12 cellular contexts compared by ENCODE assay signal in the genomic region with DNA sequence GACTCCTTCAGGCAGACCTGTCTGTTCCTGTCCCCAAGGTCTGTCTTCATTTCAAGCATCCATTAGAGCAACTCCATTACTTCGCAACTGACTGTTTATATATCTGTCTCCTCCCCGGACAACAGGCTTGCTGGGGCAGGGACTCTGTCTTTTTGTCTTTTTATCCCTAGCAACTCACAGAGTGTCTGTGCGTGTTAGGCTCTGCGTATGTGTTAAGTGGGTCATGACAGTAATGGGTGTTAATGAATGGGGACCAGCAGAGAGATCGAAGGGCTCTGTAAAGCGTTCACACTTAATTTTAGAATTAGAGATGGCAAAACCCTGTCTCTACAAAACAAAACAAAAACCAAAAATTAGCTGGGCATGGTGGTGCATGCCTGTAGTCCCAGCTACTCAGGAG. TPM values are rescaled to one million over a fixed set of nuclear protein-coding genes. Genes with fewer than 3 reads are reported as not detected.
DNase-seq lines count a peak whose midpoint lies in the region; ATAC-seq, FAIRE-seq and TF ChIP-seq lines count a peak whose summit lies in the region.
"Had no signal": no experiment of that assay in that cellular context is flagged by ENCODE, and none has a peak within 500 bp of the region (broad histone marks: within the 10 kb centered on the region; RNA-seq: fewer than 3 reads in every experiment).

No MANE protein-coding gene starts in this region.

- H3K9me3 Mint-ChIP-seq in activated CD8-positive, alpha-beta memory T cell treated with anti-CD3 and anti-CD28 coated beads, Interleukin-2, amount 10 ng/mL, durations not matched to agents 7 days and 5 days (ENCODE audit: low read depth), result peaks cover 6% of the 10 kb centered on the region
- H3K9me3 Mint-ChIP-seq in T-cell, result peaks cover 4 to 16% (median 5%) of the 10 kb centered on the region in 3 donors

- dilution Hi-C loops in endothelial cell of umbilical vein (cut with MboI; ENCODE audit: extremely low pct_ligation_motif_present, low sequenced_read_pairs), result no loop called here

- H3K4me1 Mint-ChIP-seq in activated CD8-positive, alpha-beta memory T cell treated with anti-CD3 and anti-CD28 coated beads, Interleukin-2, amount 10 ng/mL, durations not matched to agents 7 days and 5 days, result peaks cover 31% of the 10 kb centered on the region
- peaks cover 51 to 68% (median 60%) of the 10 kb centered on the region in 3 donors for H3K4me1 Mint-ChIP-seq in T-cell

- H3K36me3 Mint-ChIP-seq in activated CD8-positive, alpha-beta memory T cell treated with anti-CD3 and anti-CD28 coated beads, Interleukin-2, amount 10 ng/mL, durations not matched to agents 7 days and 5 days, result peaks cover 78% of the 10 kb centered on the region
- peaks cover 62% of the 10 kb centered on the region for H3K36me3 Mint-ChIP-seq in T-cell

- peak overlapping the region; percentile 47 for H3K27ac Mint-ChIP-seq in activated CD8-positive, alpha-beta memory T cell treated with anti-CD3 and anti-CD28 coated beads, Interleukin-2, amount 10 ng/mL, durations not matched to agents 7 days and 5 days
- H3K27ac Mint-ChIP-seq in T-cell, result peak overlapping the region; percentile 76 to 93

- WGBS in smooth muscle cell (ENCODE audit: low lambda C conversion rate), result 59% methylated on average over 6 of the region's 6 CpGs

- H4K20me1 ChIP-seq in endothelial cell of umbilical vein (replicated peaks; ENCODE audit: control insufficient read depth, extremely low read depth, insufficient read depth, low read length), result no peaks in the 10 kb centered on the region
- no peaks in the 10 kb centered on the region for H4K20me1 ChIP-seq in smooth muscle cell (ENCODE audit: low read depth)

- BruUV-seq in endothelial cell of umbilical vein (replicated peaks; lab: Mats Ljungman, UMichigan), result no TSS peak

- H3K27me3 ChIP-seq in endothelial cell of umbilical vein (ENCODE audit: control insufficient read depth in 2 of 2, insufficient read depth in 2 of 2, low read length in 2 of 2), result no peaks in the 10 kb centered on the region
- H3K27me3 ChIP-seq in smooth muscle cell (ENCODE audit: low read depth), result no peaks in the 10 kb centered on the region

- POLR2A ChIA-PET in T-cell (lab: Charles Lee), result no interaction called here
- POLR2A ChIA-PET in endothelial cell of umbilical vein (lab: Charles Lee), result no interaction called here

- H3K4me3 Mint-ChIP-seq in activated CD8-positive, alpha-beta memory T cell treated with anti-CD3 and anti-CD28 coated beads, Interleukin-2, amount 10 ng/mL, durations not matched to agents 7 days and 5 days, result no peak overlapping the region
- H3K4me3 Mint-ChIP-seq in T-cell, result peak overlapping the region in 1 of 3 donors; percentile 28

- H3K27ac ChIP-seq in endothelial cell of umbilical vein (ENCODE audit: insufficient read depth, low read depth, low read length), result peak overlapping the region; percentile 80
- H3K27ac ChIP-seq in smooth muscle cell (ENCODE audit: low read depth), result peak overlapping the region; percentile 90
- H3K27ac ChIP-seq: heart right ventricle had no signal

- no peaks in the 10 kb centered on the region for H3F3A ChIP-seq in smooth muscle cell (ENCODE audit: low read depth)

- TF ChIP-seq POLR2A in endothelial cell of umbilical vein (IDR thresholded peaks at IDR 0.05; ENCODE audit: low read depth, low read length), result no peak

- no peak for TF ChIP-seq CTCF in endothelial cell of umbilical vein (IDR thresholded peaks at IDR 0.05; ENCODE audit: extremely low read depth in 1 of 2, insufficient read depth in 1 of 2, low read depth in 1 of 2, low read length in 2 of 2)
- TF ChIP-seq CTCF in smooth muscle cell (IDR thresholded peaks at IDR 0.05; ENCODE audit: borderline replicate concordance, insufficient read depth, poor library complexity, severe bottlenecking), result no peak

- H3K9me1 ChIP-seq in endothelial cell of umbilical vein (replicated peaks; ENCODE audit: control insufficient read depth, extremely low read depth, insufficient read depth, low read length), result no peaks in the 10 kb centered on the region

- H3K4me2 ChIP-seq in endothelial cell of umbilical vein (ENCODE audit: insufficient read depth, low read length) (no peak overlapping the region), smooth muscle cell (peak overlapping the region; percentile 84)

- peak overlapping the region; percentile 40 for H2AFZ ChIP-seq in endothelial cell of umbilical vein (ENCODE audit: low read depth, low read length)
- peak overlapping the region; percentile 73 for H2AFZ ChIP-seq in smooth muscle cell (ENCODE audit: low read depth)

- H3K9ac ChIP-seq in endothelial cell of umbilical vein (replicated peaks; ENCODE audit: extremely low read depth, insufficient read depth, low read length), result peak overlapping the region; percentile 15
- no peak overlapping the region for H3K9ac ChIP-seq in smooth muscle cell (ENCODE audit: low read depth)

- DNase-seq in activated CD8-positive, alpha-beta memory T cell treated with anti-CD3 and anti-CD28 coated beads, Interleukin-2, amount 10 ng/mL, durations not matched to agents 7 days and 5 days, result no peak
- no peak for DNase-seq in activated CD8-positive, alpha-beta memory T cell treated with anti-CD3 and anti-CD28 coated beads for 24 hours
- no peak for DNase-seq in T-cell
- DNase-seq in endothelial cell of umbilical vein (ENCODE audit: low read depth, low spot score), result no peak
- DNase-seq in smooth muscle cell (lab: John Stamatoyannopoulos, UW; ENCODE audit: unreplicated experiment), result no peak
- no peak for DNase-seq in stimulated activated CD4-positive, alpha-beta T cell treated with anti-CD3 and anti-CD28 coated beads, Interleukin-2, amount 100 ng/mL, for 24 hours
- no peak for DNase-seq in hepatic stellate cell (ENCODE audit: low spot score)
- no peak for DNase-seq in AG20443 (ENCODE audit: low spot score)
- DNase-seq: heart right ventricle, left ventricle myocardium superior, NCI-H1417 treated with DMSO at 0.1 percent for 48 hours, NCI-H526 treated with DMSO at 0.1 percent for 48 hours had no signal

- H3K79me2 ChIP-seq in endothelial cell of umbilical vein (ENCODE audit: control insufficient read depth, insufficient read depth, low read length), result peaks cover 15% of the 10 kb centered on the region
- no peaks in the 10 kb centered on the region for H3K79me2 ChIP-seq in smooth muscle cell (ENCODE audit: low read depth)

- no peaks in the 10 kb centered on the region for H3K27me3 Mint-ChIP-seq in activated CD8-positive, alpha-beta memory T cell treated with anti-CD3 and anti-CD28 coated beads, Interleukin-2, amount 10 ng/mL, durations not matched to agents 7 days and 5 days
- no peaks in the 10 kb centered on the region for H3K27me3 Mint-ChIP-seq in T-cell

- intact Hi-C loops in endothelial cell of umbilical vein (cut with micrococcal nuclease), result no loop called here

- H3K4me1 ChIP-seq in endothelial cell of umbilical vein (ENCODE audit: control insufficient read depth, extremely low read depth, insufficient read depth, low read length), result peaks cover 22% of the 10 kb centered on the region
- peaks cover 12% of the 10 kb centered on the region for H3K4me1 ChIP-seq in smooth muscle cell (ENCODE audit: low read depth)

- H3K9me3 ChIP-seq in endothelial cell of umbilical vein (replicated peaks; ENCODE audit: control insufficient read depth, insufficient read depth, low read length), result no peaks in the 10 kb centered on the region
- no peaks in the 10 kb centered on the region for H3K9me3 ChIP-seq in smooth muscle cell (replicated peaks; ENCODE audit: low read depth)

- CTCF ChIA-PET in activated CD8-positive, alpha-beta memory T cell treated with anti-CD3 and anti-CD28 coated beads, Interleukin-2, amount 10 ng/mL, durations not matched to agents 7 days and 5 days (lab: Charles Lee), result interaction anchor here (0.7 to 0.9 kb wide), 2 partner anchors 149 to 837 kb away, joined by 3 to 5 read pairs; no protein-coding TSS in a partner anchor
- CTCF ChIA-PET in T-cell (lab: Charles Lee) (no interaction called here), endothelial cell of umbilical vein (lab: Charles Lee) (interaction anchor here (0.6 to 1.6 kb wide), 3 partner anchors 9 to 92 kb away, joined by 3 to 5 read pairs (median 3); no protein-coding TSS in a partner anchor)

- H3K36me3 ChIP-seq in endothelial cell of umbilical vein (ENCODE audit: control insufficient read depth in 2 of 2, extremely low read depth in 1 of 2, insufficient read depth in 2 of 2, low read length in 2 of 2) (no peaks in the 10 kb centered on the region), smooth muscle cell (ENCODE audit: low read depth) (no peaks in the 10 kb centered on the region)
- H3K36me3 ChIP-seq: heart right ventricle had no signal

- FAIRE-seq in endothelial cell of umbilical vein (lab: Jason Lieb, UNC), result no peak

- ATAC-seq in activated CD8-positive, alpha-beta memory T cell treated with anti-CD3 and anti-CD28 coated beads, Interleukin-2, amount 10 ng/mL, durations not matched to agents 7 days and 5 days, result no peak
- no peak for ATAC-seq in T-cell (replicated peaks in 1 of 4)
- ATAC-seq: left ventricle myocardium superior had no signal

- no peak overlapping the region for H3K4me3 ChIP-seq in endothelial cell of umbilical vein (replicated peaks in 1 of 3; ENCODE audit: insufficient read depth in 1 of 3, low read depth in 1 of 3, low read length in 3 of 3)
- no peak overlapping the region for H3K4me3 ChIP-seq in smooth muscle cell
- H3K4me3 ChIP-seq: heart right ventricle had no signal

TF ChIP-seq in endothelial cell of umbilical vein, 7 proteins besides CTCF, POLR2A, EP300 and RAD21 (continues in another document):
- TF ChIP-seq GATA2 (IDR thresholded peaks at IDR 0.05; ENCODE audit: insufficient read depth, insufficient read length, low read depth, low read length) (no peak), JUN (IDR thresholded peaks at IDR 0.05; ENCODE audit: borderline replicate concordance, insufficient read depth, insufficient read length, low read depth) (no peak), EZH2 (IDR thresholded peaks at IDR 0.05; ENCODE audit: borderline replicate concordance, low read depth, low read length, severe bottlenecking) (no peak), MYC (IDR thresholded peaks at IDR 0.05; ENCODE audit: low read depth, low read length) (no peak), POLR2AphosphoS5 (IDR thresholded peaks at IDR 0.05; ENCODE audit: insufficient read depth, low read depth, low read length) (no peak)

RNA-seq across cellular contexts. Expression of a gene that starts 16.2 kb away (rescaled TPM):
- total RNA-seq in activated CD8-positive, alpha-beta memory T cell treated with anti-CD3 and anti-CD28 coated beads, Interleukin-2, amount 10 ng/mL, durations not matched to agents 7 days and 5 days, result 100 to 1,000 TPM; 136 to 196 TPM
- total RNA-seq in T-cell (100 to 1,000 TPM; 105 to 142 (median 132) TPM), endothelial cell of umbilical vein (32.0 and 41.8 TPM in 2 replicates), smooth muscle cell (0.45 and 2.4 TPM in 2 replicates)
- polyA plus RNA-seq in endothelial cell of umbilical vein (20.4 and 20.5 TPM in 2 replicates), smooth muscle cell (1.3 and 2.8 TPM in 2 replicates)
- 24.3 and 26.6 TPM in 2 replicates for polyA plus RNA-seq in endothelial cell of umbilical vein (2011; cell fraction: cytosol; rRNA removed)
- polyA plus RNA-seq in endothelial cell of umbilical vein (2011; cell fraction: nucleus; rRNA removed), result 33.5 and 33.9 TPM in 2 replicates
- 28.0 and 37.8 TPM in 2 replicates for polyA plus RNA-seq in endothelial cell of umbilical vein (2012)
- polyA minus RNA-seq in endothelial cell of umbilical vein, result 25.3 and 35.1 TPM in 2 replicates
- not detected for polyA minus RNA-seq in endothelial cell of umbilical vein (2011; cell fraction: cytosol; rRNA and poly(A)+ RNA removed)
- 9.3 and 10.7 TPM in 2 replicates for polyA minus RNA-seq in endothelial cell of umbilical vein (2011; cell fraction: nucleus; rRNA and poly(A)+ RNA removed)

Comparison
In these comparisons a context has a peak if more than half of its experiments do, and no peak if none do; other contexts are left out.
1. CTCF ChIA-PET loops: an anchor here in activated CD8-positive, alpha-beta memory T cell treated with anti-CD3 and anti-CD28 coated beads, Interleukin-2, amount 10 ng/mL, durations not matched to agents 7 days and 5 days (0.7 to 0.9 kb wide) and endothelial cell of umbilical vein (0.6 to 1.6 kb wide); none called in T-cell.